8 cellular contexts compared by ENCODE assay signal in genomic region chr6:146862508-146862919, GRCh38.
"Had no signal": no experiment of that assay in that cellular context is flagged by ENCODE, and none has a peak within 500 bp of the region (broad histone marks: within the 10 kb centered on the region; RNA-seq: fewer than 3 reads in every experiment).

No MANE protein-coding gene starts in this region.

- ATAC-seq: GM12878 had no signal

- FAIRE-seq: G401.6, GM12878, GM12891, GM12892, GM18507, GM19239 had no signal

- H3K4me3 ChIP-seq: GM12878 had no signal

- DNase-seq: GDM1, GF-D8 had no signal
